ENCODE assay signal across 17 cellular contexts in the genomic region with DNA sequence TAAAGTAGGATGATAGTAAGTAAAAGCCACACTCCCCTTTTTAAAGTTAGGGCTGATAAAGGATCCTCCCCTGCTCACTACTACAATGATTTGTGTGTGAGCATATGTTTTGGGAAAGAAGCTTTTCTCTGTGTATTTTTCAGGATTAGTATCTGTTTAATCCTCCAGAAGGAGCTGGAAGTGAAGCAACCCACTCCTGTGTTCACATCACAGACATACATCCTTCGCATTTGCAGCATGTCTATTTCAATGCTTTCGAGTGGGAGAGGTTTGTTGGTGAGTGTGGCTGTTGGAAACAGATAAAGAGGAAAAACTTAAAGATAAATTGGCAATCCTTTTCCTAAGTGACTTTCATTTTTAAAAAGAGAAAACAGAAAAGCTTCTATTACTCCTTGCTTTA. TPM values are rescaled to one million over a fixed set of nuclear protein-coding genes. Genes with fewer than 3 reads are reported as not detected.
A peak's percentile ranks its signal among the peaks of the same experiment; 100 is the strongest.
DNase-seq lines count a peak whose midpoint lies in the region; TF ChIP-seq lines count a peak whose summit lies in the region.
"Had no signal": no experiment of that assay in that cellular context is flagged by ENCODE, and none has a peak within 500 bp of the region (broad histone marks: within the 10 kb centered on the region; RNA-seq: fewer than 3 reads in every experiment).

No MANE protein-coding gene starts in this region.

- no peaks in the 10 kb centered on the region for H3K9me3 ChIP-seq in WERI-Rb-1 (ENCODE audit: severe bottlenecking)
- H3K9me3 ChIP-seq in right atrium auricular region, result no peaks in the 10 kb centered on the region
- no peaks in the 10 kb centered on the region for H3K9me3 ChIP-seq in suprapubic skin
- H3K9me3 ChIP-seq: SJSA1 had no signal

- H3K27ac ChIP-seq in WERI-Rb-1, result peak overlapping the region; percentile 39
- H3K27ac ChIP-seq in right atrium auricular region, result no peak overlapping the region
- no peak overlapping the region for H3K27ac ChIP-seq in suprapubic skin
- H3K27ac ChIP-seq: HL-60, RWPE1, SJSA1 had no signal

- H3K4me1 ChIP-seq in right atrium auricular region (no peaks in the 10 kb centered on the region), suprapubic skin (no peaks in the 10 kb centered on the region)

- no peaks in the 10 kb centered on the region for H3K36me3 ChIP-seq in WERI-Rb-1
- no peaks in the 10 kb centered on the region for H3K36me3 ChIP-seq in right atrium auricular region
- no peaks in the 10 kb centered on the region for H3K36me3 ChIP-seq in suprapubic skin
- H3K36me3 ChIP-seq: SJSA1 had no signal

- 78% methylated on average over 2 of the region's 2 CpGs for WGBS in suprapubic skin

- TF ChIP-seq EP300 in suprapubic skin (IDR thresholded peaks at IDR 0.05), result no peak

- peak; percentile 62 for DNase-seq in NCI-H524 treated with DMSO at 0.1 percent for 48 hours (lab: John Stamatoyannopoulos, UW)
- DNase-seq in WERI-Rb-1, result peak; percentile 34
- DNase-seq in fibroblast of peridontal ligament (ENCODE audit: extremely low read depth), result peak; percentile 5
- DNase-seq in superior temporal gyrus (ENCODE audit: extremely low spot score), result peak; percentile 13
- no peak for DNase-seq in right atrium auricular region (ENCODE audit: low spot score)
- no peak for DNase-seq in suprapubic skin (ENCODE audit: low spot score in 2 of 2)
- DNase-seq in HCEC 1CT, result no peak
- DNase-seq: COR-L47, EL, MV-4-11, NCI-H1930, NCI-H69, PC-3 had no signal

- TF ChIP-seq POLR2A in suprapubic skin (IDR thresholded peaks at IDR 0.05), result no peak

- H3K4me3 ChIP-seq in WERI-Rb-1 (ENCODE audit: low read depth, low read length) (no peak overlapping the region), right atrium auricular region (no peak overlapping the region), suprapubic skin (no peak overlapping the region)
- H3K4me3 ChIP-seq: K562, SJSA1 had no signal

- H3K27me3 ChIP-seq in WERI-Rb-1 (ENCODE audit: insufficient read depth, low read depth, severe bottlenecking), result no peaks in the 10 kb centered on the region
- no peaks in the 10 kb centered on the region for H3K27me3 ChIP-seq in right atrium auricular region
- no peaks in the 10 kb centered on the region for H3K27me3 ChIP-seq in suprapubic skin
- H3K27me3 ChIP-seq: SJSA1 had no signal

- TF ChIP-seq CTCF in WERI-Rb-1 (IDR thresholded peaks at IDR 0.05; ENCODE audit: low read depth, low read length) (no peak), right atrium auricular region (IDR thresholded peaks at IDR 0.05) (no peak), suprapubic skin (IDR thresholded peaks at IDR 0.05) (no peak)

RNA-seq across cellular contexts. Expression of gene RGS17, which starts 31.6 kb away (rescaled TPM):
- under 1 TPM in 1 of 2 donors, not detected in 1; 0.28 TPM for total RNA-seq in right atrium auricular region
- total RNA-seq in suprapubic skin, result 1 to 10 TPM in 1 of 4 donors, under 1 TPM in 3; 0.08 to 1.8 (median 0.26) TPM
- total RNA-seq: K562 had no signal

Comparison
In these comparisons a context has a peak if more than half of its experiments do, and no peak if none do; other contexts are left out.
1. DNase-seq: peak in NCI-H524 treated with DMSO at 0.1 percent for 48 hours (single experiment), WERI-Rb-1 (single experiment), fibroblast of peridontal ligament (single experiment) and superior temporal gyrus (single experiment); none in right atrium auricular region (single experiment), suprapubic skin (0 of 2) and HCEC 1CT (single experiment).